1 cellular context compared by ENCODE assay signal in the genomic region with DNA sequence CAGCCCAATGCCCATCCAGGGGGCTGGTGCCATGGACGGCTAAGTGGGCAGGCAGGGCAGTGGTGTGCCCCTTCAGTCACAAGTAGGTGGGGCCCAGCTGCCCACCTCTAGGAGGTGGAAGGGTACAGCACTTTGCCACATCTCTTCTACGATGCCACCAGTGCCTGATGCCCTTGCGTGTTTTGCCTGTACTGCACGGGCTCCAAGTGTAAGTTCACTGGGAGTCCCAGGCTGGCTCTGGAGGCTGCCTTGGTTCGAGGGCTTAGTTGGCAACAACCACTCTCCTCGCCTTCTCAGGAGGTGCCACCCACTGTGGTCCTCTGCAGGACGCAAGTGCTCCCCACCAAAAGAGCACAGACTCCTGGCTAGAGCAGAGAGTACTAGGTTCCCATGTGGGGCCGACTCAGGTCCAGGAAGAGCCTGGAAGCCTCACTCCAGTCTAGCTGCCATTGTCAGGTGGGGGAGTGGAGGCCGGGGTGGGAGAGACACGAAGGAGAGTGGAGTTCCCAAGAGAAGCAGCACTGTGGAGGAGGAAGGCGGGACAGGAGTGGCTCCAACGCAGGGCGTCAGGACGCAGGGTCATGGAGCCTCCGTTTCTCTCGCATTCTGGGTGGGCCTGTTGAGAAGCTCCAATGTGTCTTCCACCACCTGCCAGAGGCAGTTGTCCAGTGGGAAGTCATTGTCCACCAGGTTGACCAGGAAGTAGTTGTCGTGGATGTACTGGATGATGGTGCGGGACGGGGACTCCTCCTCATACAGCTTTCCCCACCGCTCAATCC.
TF ChIP-seq lines count a peak whose summit lies in the region.

No MANE protein-coding gene starts in this region.

TF ChIP-seq in HepG2, 621 proteins besides CTCF, POLR2A, EP300 and RAD21 (continued from another document):
- TF ChIP-seq FUBP1 (CRISPR knock-in tag; IDR thresholded peaks at IDR 0.05; ENCODE audit: borderline replicate concordance) (no peak), ZNF335 (CRISPR knock-in tag; IDR thresholded peaks at IDR 0.05) (no peak), RBAK (CRISPR knock-in tag; IDR thresholded peaks at IDR 0.05) (no peak), ARID2 (CRISPR knock-in tag; IDR thresholded peaks at IDR 0.05; ENCODE audit: borderline replicate concordance) (no peak), ATF3 (CRISPR knock-in tag; IDR thresholded peaks at IDR 0.05) (no peak)
- TF ChIP-seq, protein P1, sequence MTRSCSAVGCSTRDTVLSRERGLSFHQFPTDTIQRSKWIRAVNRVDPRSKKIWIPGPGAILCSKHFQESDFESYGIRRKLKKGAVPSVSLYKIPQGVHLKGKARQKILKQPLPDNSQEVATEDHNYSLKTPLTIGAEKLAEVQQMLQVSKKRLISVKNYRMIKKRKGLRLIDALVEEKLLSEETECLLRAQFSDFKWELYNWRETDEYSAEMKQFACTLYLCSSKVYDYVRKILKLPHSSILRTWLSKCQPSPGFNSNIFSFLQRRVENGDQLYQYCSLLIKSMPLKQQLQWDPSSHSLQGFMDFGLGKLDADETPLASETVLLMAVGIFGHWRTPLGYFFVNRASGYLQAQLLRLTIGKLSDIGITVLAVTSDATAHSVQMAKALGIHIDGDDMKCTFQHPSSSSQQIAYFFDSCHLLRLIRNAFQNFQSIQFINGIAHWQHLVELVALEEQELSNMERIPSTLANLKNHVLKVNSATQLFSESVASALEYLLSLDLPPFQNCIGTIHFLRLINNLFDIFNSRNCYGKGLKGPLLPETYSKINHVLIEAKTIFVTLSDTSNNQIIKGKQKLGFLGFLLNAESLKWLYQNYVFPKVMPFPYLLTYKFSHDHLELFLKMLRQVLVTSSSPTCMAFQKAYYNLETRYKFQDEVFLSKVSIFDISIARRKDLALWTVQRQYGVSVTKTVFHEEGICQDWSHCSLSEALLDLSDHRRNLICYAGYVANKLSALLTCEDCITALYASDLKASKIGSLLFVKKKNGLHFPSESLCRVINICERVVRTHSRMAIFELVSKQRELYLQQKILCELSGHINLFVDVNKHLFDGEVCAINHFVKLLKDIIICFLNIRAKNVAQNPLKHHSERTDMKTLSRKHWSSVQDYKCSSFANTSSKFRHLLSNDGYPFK (CRISPR knock-in tag; IDR thresholded peaks at IDR 0.05; ENCODE audit: borderline replicate concordance) = no peak
- TF ChIP-seq, protein P2, sequence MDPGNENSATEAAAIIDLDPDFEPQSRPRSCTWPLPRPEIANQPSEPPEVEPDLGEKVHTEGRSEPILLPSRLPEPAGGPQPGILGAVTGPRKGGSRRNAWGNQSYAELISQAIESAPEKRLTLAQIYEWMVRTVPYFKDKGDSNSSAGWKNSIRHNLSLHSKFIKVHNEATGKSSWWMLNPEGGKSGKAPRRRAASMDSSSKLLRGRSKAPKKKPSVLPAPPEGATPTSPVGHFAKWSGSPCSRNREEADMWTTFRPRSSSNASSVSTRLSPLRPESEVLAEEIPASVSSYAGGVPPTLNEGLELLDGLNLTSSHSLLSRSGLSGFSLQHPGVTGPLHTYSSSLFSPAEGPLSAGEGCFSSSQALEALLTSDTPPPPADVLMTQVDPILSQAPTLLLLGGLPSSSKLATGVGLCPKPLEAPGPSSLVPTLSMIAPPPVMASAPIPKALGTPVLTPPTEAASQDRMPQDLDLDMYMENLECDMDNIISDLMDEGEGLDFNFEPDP (CRISPR knock-in tag; conservative IDR thresholded peaks at IDR 0.05) = no peak
